Comparison of ENCODE assay signal across 8 cellular contexts in the genomic region with DNA sequence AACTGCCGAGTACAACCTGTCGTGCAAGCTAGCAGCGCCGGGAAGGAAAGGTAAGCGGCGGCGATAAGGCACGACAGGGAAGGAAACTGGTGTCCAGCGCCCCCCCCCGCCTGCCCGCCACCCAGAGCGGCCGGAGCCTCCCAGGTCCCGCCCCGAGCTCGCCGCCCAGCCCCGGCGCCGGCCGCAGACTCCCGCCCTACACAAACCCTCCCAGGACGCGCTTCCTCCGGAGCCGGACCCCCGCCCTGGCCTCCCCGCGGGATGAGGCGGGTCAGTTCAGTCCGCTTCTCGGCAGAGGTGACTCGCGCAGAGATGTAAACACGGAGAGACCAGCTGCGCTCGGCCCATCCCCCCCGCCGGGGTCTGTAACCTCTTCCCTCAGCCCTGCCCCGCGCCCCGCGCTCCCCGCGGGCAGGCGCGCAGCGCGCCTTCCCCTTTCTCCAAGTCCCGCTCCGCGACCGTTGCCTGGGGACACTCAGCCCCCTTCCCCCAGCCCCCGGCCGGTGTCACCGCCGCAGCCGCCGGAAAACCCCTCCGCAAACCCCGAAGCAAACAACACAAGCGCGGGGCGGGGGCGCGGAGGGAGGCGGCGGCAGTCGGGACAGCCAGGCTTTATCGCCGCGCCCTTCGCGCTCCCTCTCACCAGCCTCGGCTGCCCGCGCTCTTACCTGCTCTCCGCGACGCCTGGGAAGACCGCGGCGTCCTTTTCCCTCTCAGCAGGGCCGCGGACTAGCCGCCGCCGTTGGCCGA. TPM values are rescaled to one million over a fixed set of nuclear protein-coding genes. Genes with fewer than 3 reads are reported as not detected.
A peak's percentile ranks its signal among the peaks of the same experiment; 100 is the strongest.
DNase-seq lines count a peak whose midpoint lies in the region; ATAC-seq and TF ChIP-seq lines count a peak whose summit lies in the region.

No MANE protein-coding gene starts in this region.

- H3K4me3 ChIP-seq in AG09309 (ENCODE audit: control insufficient read depth, low read depth, low read length) = peak overlapping the region; percentile 81

- H3K36me3 Mint-ChIP-seq in endothelial cell (ENCODE audit: low read depth, unreplicated experiment) (peaks cover 6% of the 10 kb centered on the region), mesothelial cell of epicardium (no peaks in the 10 kb centered on the region)

- DNase-seq in AG09309 (ENCODE audit: low read depth) = no peak
- DNase-seq in NOMO-1 (lab: John Stamatoyannopoulos, UW; ENCODE audit: unreplicated experiment in 2 of 2) = peak; percentile 48 to 63
- DNase-seq in activated CD8-positive, alpha-beta memory T cell treated with anti-CD3 and anti-CD28 coated beads, Interleukin-2, amount 50 U/mL, for 48 hours = peak; percentile 80
- DNase-seq in endothelial cell (ENCODE audit: low spot score) = peak; percentile 75
- peak; percentile 52 to 77 for DNase-seq in mesothelial cell of epicardium (ENCODE audit: low spot score in 2 of 2, unreplicated experiment in 2 of 2)
- peak; percentile 28 to 43 for DNase-seq in stimulated activated CD8-positive, alpha-beta memory T cell treated with anti-CD3 and anti-CD28 coated beads, Interleukin-15, amount 100 ng/mL, for 4 hours (ENCODE audit: low read depth in 2 of 2)

- H3K4me1 Mint-ChIP-seq in endothelial cell (ENCODE audit: unreplicated experiment) (peaks cover 7% of the 10 kb centered on the region), mesothelial cell of epicardium (peaks cover 16% of the 10 kb centered on the region)

- peak overlapping the region; percentile 64 for H3K27ac Mint-ChIP-seq in endothelial cell (ENCODE audit: unreplicated experiment)
- H3K27ac Mint-ChIP-seq in mesothelial cell of epicardium = peak overlapping the region; percentile 95

- H3K27me3 Mint-ChIP-seq in endothelial cell (ENCODE audit: unreplicated experiment) = peaks cover 9% of the 10 kb centered on the region
- H3K27me3 Mint-ChIP-seq in mesothelial cell of epicardium (ENCODE audit: low read depth) = peaks cover 8% of the 10 kb centered on the region

- TF ChIP-seq CTCF in AG09309 (IDR thresholded peaks at IDR 0.05; ENCODE audit: control insufficient read depth, insufficient read depth, low read depth, low read length, missing control alignments) (no peak), endothelial cell (IDR thresholded peaks at IDR 0.05; ENCODE audit: unreplicated experiment) (no peak), mesothelial cell of epicardium (IDR thresholded peaks at IDR 0.05; ENCODE audit: unreplicated experiment) (no peak)

- ATAC-seq in GM19043 (IDR thresholded peaks at IDR 0.05; ENCODE audit: low read depth, unreplicated experiment) = peak; percentile 10
- peak; percentile 22 for ATAC-seq in HG03439 (IDR thresholded peaks at IDR 0.05; ENCODE audit: unreplicated experiment)

- H3K4me3 Mint-ChIP-seq in endothelial cell (ENCODE audit: unreplicated experiment) = peak overlapping the region; percentile 97
- peak overlapping the region; percentile 95 for H3K4me3 Mint-ChIP-seq in mesothelial cell of epicardium

- H3K9me3 Mint-ChIP-seq in endothelial cell (ENCODE audit: unreplicated experiment) (no peaks in the 10 kb centered on the region), mesothelial cell of epicardium (no peaks in the 10 kb centered on the region)

RNA-seq across cellular contexts. Expression of gene ELF2, which starts 0.5 kb away (rescaled TPM):
- 48.0 TPM for total RNA-seq in endothelial cell (ENCODE audit: unreplicated experiment)
- 55.2 to 58.2 TPM (median 57.1 TPM) in 3 replicates for total RNA-seq in mesothelial cell of epicardium
